ENCODE assay signal across 1 cellular context in the genomic region with DNA sequence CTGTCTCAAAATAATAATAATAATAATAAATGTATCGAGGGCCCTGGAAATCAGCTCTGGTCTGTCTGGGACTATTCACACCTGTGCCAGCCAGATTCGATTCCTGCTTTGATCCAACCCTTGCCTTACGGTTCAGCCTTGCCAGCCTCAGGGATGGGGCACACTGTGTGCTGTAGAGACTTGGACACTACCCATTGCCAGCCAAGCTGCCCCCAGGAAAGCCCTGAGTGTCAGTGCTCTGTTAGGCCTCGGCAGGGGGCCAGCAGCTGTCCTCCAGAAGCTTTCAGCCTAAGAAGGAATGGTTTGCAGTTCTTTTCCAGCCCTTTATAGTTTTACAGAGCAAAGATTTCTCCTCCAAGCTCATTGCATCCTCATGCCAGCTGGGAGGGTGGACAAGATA.
TF ChIP-seq lines count a peak whose summit lies in the region.

No MANE protein-coding gene starts in this region.

TF ChIP-seq in HEK293, 187 proteins besides CTCF, POLR2A, EP300 and RAD21 (continued from another document):
- TF ChIP-seq, protein P1, sequence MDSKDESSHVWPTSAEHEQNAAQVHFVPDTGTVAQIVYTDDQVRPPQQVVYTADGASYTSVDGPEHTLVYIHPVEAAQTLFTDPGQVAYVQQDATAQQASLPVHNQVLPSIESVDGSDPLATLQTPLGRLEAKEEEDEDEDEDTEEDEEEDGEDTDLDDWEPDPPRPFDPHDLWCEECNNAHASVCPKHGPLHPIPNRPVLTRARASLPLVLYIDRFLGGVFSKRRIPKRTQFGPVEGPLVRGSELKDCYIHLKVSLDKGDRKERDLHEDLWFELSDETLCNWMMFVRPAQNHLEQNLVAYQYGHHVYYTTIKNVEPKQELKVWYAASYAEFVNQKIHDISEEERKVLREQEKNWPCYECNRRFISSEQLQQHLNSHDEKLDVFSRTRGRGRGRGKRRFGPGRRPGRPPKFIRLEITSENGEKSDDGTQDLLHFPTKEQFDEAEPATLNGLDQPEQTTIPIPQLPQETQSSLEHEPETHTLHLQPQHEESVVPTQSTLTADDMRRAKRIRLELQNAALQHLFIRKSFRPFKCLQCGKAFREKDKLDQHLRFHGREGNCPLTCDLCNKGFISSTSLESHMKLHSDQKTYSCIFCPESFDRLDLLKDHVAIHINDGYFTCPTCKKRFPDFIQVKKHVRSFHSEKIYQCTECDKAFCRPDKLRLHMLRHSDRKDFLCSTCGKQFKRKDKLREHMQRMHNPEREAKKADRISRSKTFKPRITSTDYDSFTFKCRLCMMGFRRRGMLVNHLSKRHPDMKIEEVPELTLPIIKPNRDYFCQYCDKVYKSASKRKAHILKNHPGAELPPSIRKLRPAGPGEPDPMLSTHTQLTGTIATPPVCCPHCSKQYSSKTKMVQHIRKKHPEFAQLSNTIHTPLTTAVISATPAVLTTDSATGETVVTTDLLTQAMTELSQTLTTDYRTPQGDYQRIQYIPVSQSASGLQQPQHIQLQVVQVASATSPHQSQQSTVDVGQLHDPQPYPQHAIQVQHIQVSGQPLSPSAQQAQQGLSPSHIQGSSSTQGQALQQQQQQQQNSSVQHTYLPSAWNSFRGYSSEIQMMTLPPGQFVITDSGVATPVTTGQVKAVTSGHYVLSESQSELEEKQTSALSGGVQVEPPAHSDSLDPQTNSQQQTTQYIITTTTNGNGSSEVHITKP (tag by site-specific recombination; IDR thresholded peaks at IDR 0.05): no peak
- TF ChIP-seq ZNF394 (tag by site-specific recombination; IDR thresholded peaks at IDR 0.05; ENCODE audit: borderline replicate concordance): no peak
- no peak for TF ChIP-seq SP2 (tag by site-specific recombination; IDR thresholded peaks at IDR 0.05)
- TF ChIP-seq, protein P2, sequence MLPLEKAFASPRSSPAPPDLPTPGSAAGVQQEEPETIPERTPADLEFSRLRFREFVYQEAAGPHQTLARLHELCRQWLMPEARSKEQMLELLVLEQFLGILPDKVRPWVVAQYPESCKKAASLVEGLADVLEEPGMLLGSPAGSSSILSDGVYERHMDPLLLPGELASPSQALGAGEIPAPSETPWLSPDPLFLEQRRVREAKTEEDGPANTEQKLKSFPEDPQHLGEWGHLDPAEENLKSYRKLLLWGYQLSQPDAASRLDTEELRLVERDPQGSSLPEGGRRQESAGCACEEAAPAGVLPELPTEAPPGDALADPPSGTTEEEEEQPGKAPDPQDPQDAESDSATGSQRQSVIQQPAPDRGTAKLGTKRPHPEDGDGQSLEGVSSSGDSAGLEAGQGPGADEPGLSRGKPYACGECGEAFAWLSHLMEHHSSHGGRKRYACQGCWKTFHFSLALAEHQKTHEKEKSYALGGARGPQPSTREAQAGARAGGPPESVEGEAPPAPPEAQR (tag by site-specific recombination; IDR thresholded peaks at IDR 0.05): no peak
- peak; percentile 64 for TF ChIP-seq GLIS1 (tag by site-specific recombination; IDR thresholded peaks at IDR 0.05)
